ENCODE assay signal across 1 cellular context in the genomic region with DNA sequence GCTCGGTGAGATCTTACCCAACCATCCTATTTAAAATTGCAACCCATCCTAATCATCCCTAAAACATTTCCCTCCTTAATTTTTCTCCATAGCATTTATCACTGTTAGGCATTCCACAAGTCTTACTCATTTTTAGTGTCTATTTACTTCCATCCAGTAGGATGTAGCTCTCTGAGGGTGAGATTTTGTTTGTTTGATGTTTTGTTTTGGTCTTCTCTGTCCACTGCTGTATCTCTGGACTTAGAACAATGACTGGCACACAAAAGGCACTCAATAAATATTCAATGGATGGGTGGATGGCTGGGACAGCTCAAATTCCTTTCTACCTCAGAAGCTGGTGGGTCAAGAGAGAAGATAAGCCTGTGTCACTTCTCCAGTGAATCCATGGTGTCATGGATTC.
TF ChIP-seq lines count a peak whose summit lies in the region.

No MANE protein-coding gene starts in this region.

TF ChIP-seq in HepG2, 621 proteins besides CTCF, POLR2A, EP300 and RAD21 (continued from another document):
- TF ChIP-seq, protein P1, sequence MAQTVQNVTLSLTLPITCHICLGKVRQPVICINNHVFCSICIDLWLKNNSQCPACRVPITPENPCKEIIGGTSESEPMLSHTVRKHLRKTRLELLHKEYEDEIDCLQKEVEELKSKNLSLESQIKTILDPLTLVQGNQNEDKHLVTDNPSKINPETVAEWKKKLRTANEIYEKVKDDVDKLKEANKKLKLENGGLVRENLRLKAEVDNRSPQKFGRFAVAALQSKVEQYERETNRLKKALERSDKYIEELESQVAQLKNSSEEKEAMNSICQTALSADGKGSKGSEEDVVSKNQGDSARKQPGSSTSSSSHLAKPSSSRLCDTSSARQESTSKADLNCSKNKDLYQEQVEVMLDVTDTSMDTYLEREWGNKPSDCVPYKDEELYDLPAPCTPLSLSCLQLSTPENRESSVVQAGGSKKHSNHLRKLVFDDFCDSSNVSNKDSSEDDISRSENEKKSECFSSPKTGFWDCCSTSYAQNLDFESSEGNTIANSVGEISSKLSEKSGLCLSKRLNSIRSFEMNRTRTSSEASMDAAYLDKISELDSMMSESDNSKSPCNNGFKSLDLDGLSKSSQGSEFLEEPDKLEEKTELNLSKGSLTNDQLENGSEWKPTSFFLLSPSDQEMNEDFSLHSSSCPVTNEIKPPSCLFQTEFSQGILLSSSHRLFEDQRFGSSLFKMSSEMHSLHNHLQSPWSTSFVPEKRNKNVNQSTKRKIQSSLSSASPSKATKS (CRISPR knock-in tag; IDR thresholded peaks at IDR 0.05) = no peak
- no peak for TF ChIP-seq CHD2 (IDR thresholded peaks at IDR 0.05; ENCODE audit: low read depth, low read length)
- TF ChIP-seq SOX5 (CRISPR knock-in tag; IDR thresholded peaks at IDR 0.05; ENCODE audit: borderline replicate concordance) = peak; percentile 24; the same call in 1 of the 2 replicates
